Comparison of ENCODE assay signal across 9 cellular contexts in the genomic region with DNA sequence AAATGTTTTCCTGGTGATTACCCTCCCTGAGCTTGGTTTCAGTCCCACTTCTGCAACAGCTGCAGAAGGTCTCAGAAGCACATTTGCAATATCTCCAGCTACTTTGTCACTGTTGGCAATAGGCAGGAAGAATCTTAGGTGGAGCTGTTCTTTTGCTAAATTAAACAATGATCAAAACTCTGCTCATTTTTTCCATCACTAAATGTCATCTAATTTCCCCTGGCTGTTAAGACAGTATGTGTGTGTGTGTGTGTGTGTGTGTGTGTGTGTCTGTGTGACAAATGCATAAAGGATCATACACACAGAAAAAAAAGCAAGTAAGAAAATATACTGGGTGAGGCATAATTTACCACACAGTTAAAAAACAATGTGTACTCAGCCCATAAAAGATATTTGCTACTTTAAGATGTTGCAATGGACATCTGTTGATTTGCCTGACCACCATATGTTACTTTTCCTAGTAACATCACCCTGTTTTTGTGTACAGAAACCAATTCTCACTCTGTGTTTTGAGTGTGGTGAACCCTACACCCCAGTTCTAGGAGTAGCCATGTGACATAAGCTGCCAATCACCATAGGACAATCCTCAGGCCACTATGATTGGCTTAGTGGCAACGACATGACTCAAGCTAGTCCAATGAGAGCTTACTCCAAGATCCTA.
DNase-seq lines count a peak whose midpoint lies in the region; ATAC-seq and TF ChIP-seq lines count a peak whose summit lies in the region.
"Had no signal": no experiment of that assay in that cellular context is flagged by ENCODE, and none has a peak within 500 bp of the region (broad histone marks: within the 10 kb centered on the region; RNA-seq: fewer than 3 reads in every experiment).

No MANE protein-coding gene starts in this region.

- H3K27ac ChIP-seq in MM.1S (ENCODE audit: low read length) (peak overlapping the region; percentile 84), gastroesophageal sphincter (peak overlapping the region in 3 of 4 donors; percentile 51 to 68 (median 60)), stomach smooth muscle (ENCODE audit: low read length) (peak overlapping the region; percentile 13), RWPE1 (no peak overlapping the region)
- H3K27ac ChIP-seq: SJCRH30 had no signal

- H3K27me3 ChIP-seq in MM.1S (replicated peaks; ENCODE audit: insufficient read depth, low read length), result no peaks in the 10 kb centered on the region
- H3K27me3 ChIP-seq in gastroesophageal sphincter, result no peaks in the 10 kb centered on the region
- no peaks in the 10 kb centered on the region for H3K27me3 ChIP-seq in stomach smooth muscle (ENCODE audit: control insufficient read depth in 1 of 2, insufficient read depth in 2 of 2, low read length in 2 of 2)
- H3K27me3 ChIP-seq: SJCRH30 had no signal

- peak overlapping the region; percentile 21 for H3K4me2 ChIP-seq in MM.1S (ENCODE audit: low read depth, low read length)

- POLR2A ChIA-PET in RWPE1 (lab: Yijun Ruan, JAX; ENCODE audit: low non-redundant PET), result no interaction called here

- H3K9ac ChIP-seq in MM.1S (ENCODE audit: low read length) (no peak overlapping the region), stomach smooth muscle (ENCODE audit: low read length in 2 of 2) (no peak overlapping the region)

- no CpG with 5 or more reads among the region's 1 CpG for WGBS in gastroesophageal sphincter (ENCODE audit: low coverage in 1 of 2), 2 donors

- H3K9me3 ChIP-seq in MM.1S (replicated peaks; ENCODE audit: insufficient read depth, low read length), result no peaks in the 10 kb centered on the region
- H3K9me3 ChIP-seq in gastroesophageal sphincter, result peaks cover 0 to 5% (median 0%) of the 10 kb centered on the region in 3 donors
- H3K9me3 ChIP-seq in stomach smooth muscle (ENCODE audit: control insufficient read depth in 2 of 2, low read length in 2 of 2), result peaks cover 0 to 12% of the 10 kb centered on the region in 2 donors
- H3K9me3 ChIP-seq: SJCRH30 had no signal

- H2AFZ ChIP-seq in MM.1S (ENCODE audit: low read length), result peak overlapping the region; percentile 59

- no peaks in the 10 kb centered on the region for H3K9me2 ChIP-seq in MM.1S (replicated peaks; ENCODE audit: insufficient read depth, low read length)

- peaks cover 38% of the 10 kb centered on the region for H3F3A ChIP-seq in MM.1S (ENCODE audit: insufficient read depth, low read length)

- H3K36me3 ChIP-seq in MM.1S (replicated peaks; ENCODE audit: insufficient read depth, low read length) (no peaks in the 10 kb centered on the region), gastroesophageal sphincter (no peaks in the 10 kb centered on the region), stomach smooth muscle (ENCODE audit: control insufficient read depth in 2 of 2, insufficient read depth in 2 of 2, low read length in 2 of 2) (no peaks in the 10 kb centered on the region)
- H3K36me3 ChIP-seq: SJCRH30 had no signal

- H3K4me3 ChIP-seq in MM.1S (ENCODE audit: low read length) (no peak overlapping the region; the same call in 1 of the 2 replicates), gastroesophageal sphincter (no peak overlapping the region), stomach smooth muscle (ENCODE audit: low read length in 2 of 2) (no peak overlapping the region)
- H3K4me3 ChIP-seq: SJCRH30 had no signal

- H4K20me1 ChIP-seq in MM.1S (ENCODE audit: insufficient read depth, low read length), result no peaks in the 10 kb centered on the region

- CTCF ChIA-PET in RWPE1 (lab: Yijun Ruan, JAX), result no interaction called here

- TF ChIP-seq EP300 in gastroesophageal sphincter (IDR thresholded peaks at IDR 0.05), result no peak

- no peaks in the 10 kb centered on the region for H3K79me2 ChIP-seq in MM.1S (ENCODE audit: low read length)

- TF ChIP-seq CTCF in MM.1S (IDR thresholded peaks at IDR 0.05; ENCODE audit: low read length), result no peak
- TF ChIP-seq CTCF in gastroesophageal sphincter (IDR thresholded peaks at IDR 0.05), result no peak
- TF ChIP-seq CTCF in RWPE1 (conservative IDR thresholded peaks at IDR 0.05; ENCODE audit: low read depth), result no peak

- DNase-seq in MM.1S, result peak; percentile 72
- DNase-seq in EL, result no peak
- DNase-seq in RWPE1 (ENCODE audit: low spot score), result no peak
- DNase-seq in activated CD4-positive, alpha-beta T cell treated with anti-CD3 and anti-CD28 coated beads for 1 hour, result no peak

- no peak for TF ChIP-seq POLR2A in gastroesophageal sphincter (IDR thresholded peaks at IDR 0.05)

- H3K4me1 ChIP-seq in MM.1S (ENCODE audit: low read length), result peaks cover 67% of the 10 kb centered on the region
- peaks cover 0 to 27% (median 0%) of the 10 kb centered on the region in 3 donors for H3K4me1 ChIP-seq in gastroesophageal sphincter
- no peaks in the 10 kb centered on the region for H3K4me1 ChIP-seq in stomach smooth muscle (ENCODE audit: control insufficient read depth, insufficient read depth, low read length)

- ATAC-seq in GM21529 (IDR thresholded peaks at IDR 0.05; ENCODE audit: unreplicated experiment) (peak; percentile 50), gastroesophageal sphincter (peak; percentile 85), GM21576 (IDR thresholded peaks at IDR 0.05; ENCODE audit: unreplicated experiment) (no peak)
